In the genomic region with DNA sequence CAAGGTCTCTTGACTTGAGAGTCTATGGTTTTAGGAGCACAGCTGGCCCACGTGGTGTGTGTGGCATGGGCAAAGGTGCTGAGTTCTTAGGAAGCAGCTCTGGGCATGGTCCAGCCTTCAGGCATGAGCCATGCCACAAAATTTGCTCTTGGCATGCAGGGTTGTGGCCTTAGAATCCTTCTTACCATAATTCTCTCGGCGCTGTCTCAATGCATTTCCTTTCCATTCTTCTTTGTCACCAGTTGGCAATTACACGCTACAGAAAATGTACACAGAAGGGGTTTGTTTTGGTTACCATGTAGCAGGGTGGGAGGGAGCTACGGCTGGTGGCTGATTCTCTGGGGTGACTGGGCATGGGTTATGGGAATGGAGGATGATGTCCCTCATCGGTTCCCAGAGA, we compare ENCODE assay signal across 28 cellular contexts.
DNase-seq lines count a peak whose midpoint lies in the region; ATAC-seq and TF ChIP-seq lines count a peak whose summit lies in the region.
"Had no signal": no experiment of that assay in that cellular context is flagged by ENCODE, and none has a peak within 500 bp of the region (broad histone marks: within the 10 kb centered on the region; RNA-seq: fewer than 3 reads in every experiment).

No MANE protein-coding gene starts in this region.

- 0 out of 2 replicates have a peak overlapping the region, but pooled peaks have one; percentile 16 for H3K9ac ChIP-seq in GM23248

- 71 to 76% methylated on average over 6 of the region's 6 CpGs for WGBS in GM23248 (ENCODE audit: low coverage in 1 of 2, low lambda C conversion rate in 2 of 2, missing lambda C conversion rate in 2 of 2), 2 experiments

- H3F3A ChIP-seq in GM23248 (ENCODE audit: insufficient read depth), result peaks cover 17% of the 10 kb centered on the region

- no peaks in the 10 kb centered on the region for H3K9me3 ChIP-seq in GM23248 (ENCODE audit: low read depth)
- H3K9me3 ChIP-seq: esophagus squamous epithelium, heart left ventricle, prostate gland, testis had no signal

- in situ Hi-C loops in GM23248 (cut with MboI) (no loop called here), astrocyte of the spinal cord (cut with HindIII; ENCODE audit: low sequenced_read_pairs) (no loop called here)

- no peak for TF ChIP-seq CTCF in astrocyte of the spinal cord (IDR thresholded peaks at IDR 0.05; ENCODE audit: low read depth, low read length)

- no peak overlapping the region for H3K4me3 ChIP-seq in GM23248
- H3K4me3 ChIP-seq in astrocyte of the spinal cord (ENCODE audit: low read depth, low read length), result no peak overlapping the region
- H3K4me3 ChIP-seq: esophagus squamous epithelium, GM23338, heart left ventricle, left lung, prostate gland, skin epidermis, testis had no signal

- H2AFZ ChIP-seq in GM23248, result no peak overlapping the region
- H2AFZ ChIP-seq: GM23338 had no signal

- no peaks in the 10 kb centered on the region for H3K27me3 ChIP-seq in GM23248 (replicated peaks; ENCODE audit: insufficient read depth)
- H3K27me3 ChIP-seq: esophagus squamous epithelium, heart left ventricle, left lung, testis had no signal

- no peaks in the 10 kb centered on the region for H3K79me2 ChIP-seq in GM23248 (ENCODE audit: insufficient read depth)

- H4K20me1 ChIP-seq in GM23248 (ENCODE audit: insufficient read depth), result no peaks in the 10 kb centered on the region

- H3K4me1 ChIP-seq in GM23248 (ENCODE audit: insufficient read depth), result peaks cover 27% of the 10 kb centered on the region
- H3K4me1 ChIP-seq: esophagus squamous epithelium, heart left ventricle, left lung, prostate gland, testis had no signal

- H3K36me3 ChIP-seq in GM23248 (ENCODE audit: low read depth), result no peaks in the 10 kb centered on the region
- H3K36me3 ChIP-seq: esophagus squamous epithelium, heart left ventricle, left lung, prostate gland had no signal

- ATAC-seq in HG03175 (IDR thresholded peaks at IDR 0.05; ENCODE audit: unreplicated experiment) (no peak), HG02840 (IDR thresholded peaks at IDR 0.05; ENCODE audit: low FRiP score, unreplicated experiment) (no peak)
- ATAC-seq: effector memory CD8-positive, alpha-beta T cell; GM23338; heart left ventricle; left lung; stimulated activated memory B cell treated with anti-CD40 and anti-IgM and Interleukin-4, amounts not matched to agents 10 μg/mL and 1 μg/mL and 100 μg/mL, for 72 hours; T-helper 17 cell had no signal

- H3K27ac ChIP-seq in GM23248, result peak overlapping the region; percentile 68
- H3K27ac ChIP-seq: heart left ventricle, HL-60, left lung, prostate gland, testis had no signal

- no peaks in the 10 kb centered on the region for H3K9me2 ChIP-seq in GM23248 (ENCODE audit: insufficient read depth)

- DNase-seq in GM23248 (peak; percentile 77), astrocyte of the spinal cord (ENCODE audit: low read depth, low spot score) (peak; percentile 32), foreskin melanocyte (peak; percentile 25), retina (peak; percentile 80), HT-29 (ENCODE audit: low spot score) (no peak), NCI-H1417 treated with DMSO at 0.1 percent for 48 hours (lab: John Stamatoyannopoulos, UW) (no peak)
- DNase-seq: activated CD4-positive, alpha-beta T cell treated with anti-CD3 and anti-CD28 coated beads for 4 hours; activated naive CD4-positive, alpha-beta T cell treated with anti-CD3 and anti-CD28 coated beads, Interleukin-2, amount 10 ng/mL, durations not matched to agents 7 days and 5 days; aorta; CD8-positive, alpha-beta memory T cell; DMS53; effector memory CD8-positive, alpha-beta T cell; esophagus squamous epithelium; heart left ventricle; left lung; MM.1S; NCI-H1436; NCI-H510A treated with DMSO at 0.1 percent for 48 hours; stimulated activated CD4-positive, alpha-beta T cell treated with anti-CD3 and anti-CD28 coated beads, Interleukin-1b, Interleukin-23, amount 100 ng/mL, for 48 hours; T-helper 17 cell; testis had no signal

- peak overlapping the region; percentile 45 for H3K4me2 ChIP-seq in GM23248 (ENCODE audit: unreplicated experiment)
- H3K4me2 ChIP-seq: GM23338 had no signal

Comparison
In these comparisons a context has a peak if more than half of its experiments do, and no peak if none do; other contexts are left out.
1. DNase-seq: peak in GM23248 (single experiment), astrocyte of the spinal cord (single experiment), foreskin melanocyte (single experiment) and retina (single experiment); none in HT-29 (single experiment) and NCI-H1417 treated with DMSO at 0.1 percent for 48 hours (single experiment).